Comparison of ENCODE assay signal across 1 cellular context in genomic region chr14:77485256-77485655, GRCh38.
TF ChIP-seq lines count a peak whose summit lies in the region.

No MANE protein-coding gene starts in this region.

TF ChIP-seq in SK-N-SH, 30 proteins besides CTCF, POLR2A, EP300 and RAD21 (continued from another document):
- TF ChIP-seq, protein P1, sequence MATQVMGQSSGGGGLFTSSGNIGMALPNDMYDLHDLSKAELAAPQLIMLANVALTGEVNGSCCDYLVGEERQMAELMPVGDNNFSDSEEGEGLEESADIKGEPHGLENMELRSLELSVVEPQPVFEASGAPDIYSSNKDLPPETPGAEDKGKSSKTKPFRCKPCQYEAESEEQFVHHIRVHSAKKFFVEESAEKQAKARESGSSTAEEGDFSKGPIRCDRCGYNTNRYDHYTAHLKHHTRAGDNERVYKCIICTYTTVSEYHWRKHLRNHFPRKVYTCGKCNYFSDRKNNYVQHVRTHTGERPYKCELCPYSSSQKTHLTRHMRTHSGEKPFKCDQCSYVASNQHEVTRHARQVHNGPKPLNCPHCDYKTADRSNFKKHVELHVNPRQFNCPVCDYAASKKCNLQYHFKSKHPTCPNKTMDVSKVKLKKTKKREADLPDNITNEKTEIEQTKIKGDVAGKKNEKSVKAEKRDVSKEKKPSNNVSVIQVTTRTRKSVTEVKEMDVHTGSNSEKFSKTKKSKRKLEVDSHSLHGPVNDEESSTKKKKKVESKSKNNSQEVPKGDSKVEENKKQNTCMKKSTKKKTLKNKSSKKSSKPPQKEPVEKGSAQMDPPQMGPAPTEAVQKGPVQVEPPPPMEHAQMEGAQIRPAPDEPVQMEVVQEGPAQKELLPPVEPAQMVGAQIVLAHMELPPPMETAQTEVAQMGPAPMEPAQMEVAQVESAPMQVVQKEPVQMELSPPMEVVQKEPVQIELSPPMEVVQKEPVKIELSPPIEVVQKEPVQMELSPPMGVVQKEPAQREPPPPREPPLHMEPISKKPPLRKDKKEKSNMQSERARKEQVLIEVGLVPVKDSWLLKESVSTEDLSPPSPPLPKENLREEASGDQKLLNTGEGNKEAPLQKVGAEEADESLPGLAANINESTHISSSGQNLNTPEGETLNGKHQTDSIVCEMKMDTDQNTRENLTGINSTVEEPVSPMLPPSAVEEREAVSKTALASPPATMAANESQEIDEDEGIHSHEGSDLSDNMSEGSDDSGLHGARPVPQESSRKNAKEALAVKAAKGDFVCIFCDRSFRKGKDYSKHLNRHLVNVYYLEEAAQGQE (IDR thresholded peaks at IDR 0.05; ENCODE audit: low read depth, low read length): no peak
- no peak for TF ChIP-seq YY1 (IDR thresholded peaks at IDR 0.05; ENCODE audit: low read depth)
